ENCODE assay signal across 29 cellular contexts in genomic region chr13:35992964-35993363, GRCh38.
DNase-seq lines count a peak whose midpoint lies in the region; ATAC-seq, FAIRE-seq and TF ChIP-seq lines count a peak whose summit lies in the region.
"Had no signal": no experiment of that assay in that cellular context is flagged by ENCODE, and none has a peak within 500 bp of the region (broad histone marks: within the 10 kb centered on the region; RNA-seq: fewer than 3 reads in every experiment).

No MANE protein-coding gene starts in this region.

- no peaks in the 10 kb centered on the region for H3K79me2 ChIP-seq in neural progenitor cell (ENCODE audit: low read depth)

- H2AFZ ChIP-seq in neural progenitor cell (replicated peaks), result peak overlapping the region; percentile 27

- TF ChIP-seq CTCF in cardiac fibroblast (IDR thresholded peaks at IDR 0.05; ENCODE audit: low read depth, low read length) (no peak), neural progenitor cell (IDR thresholded peaks at IDR 0.05) (no peak), A673 (conservative IDR thresholded peaks at IDR 0.05; ENCODE audit: low read depth, low read length) (no peak)

- no peak overlapping the region for H3K27ac Mint-ChIP-seq in neural progenitor cell
- H3K27ac Mint-ChIP-seq in stimulated activated effector memory CD8-positive, alpha-beta T cell treated with anti-CD3 and anti-CD28 coated beads, Interleukin-12 subunit alpha, Interleukin-12 subunit beta, amount 100 ng/mL, for 72 hours, result no peak overlapping the region
- H3K27ac Mint-ChIP-seq: activated CD8-positive, alpha-beta T cell treated with anti-CD3 and anti-CD28 coated beads, Interleukin-2, amount 10 ng/mL, durations not matched to agents 7 days and 5 days; activated naive CD4-positive, alpha-beta T cell treated with anti-CD3 and anti-CD28 coated beads for 36 hours; activated T-cell treated with anti-CD3 and anti-CD28 coated beads, Interleukin-2, amount 50 U/mL, for 24 hours; stimulated activated naive CD8-positive, alpha-beta T cell treated with anti-CD3 and anti-CD28 coated beads, Interleukin-15, amount 100 ng/mL, for 72 hours had no signal

- no peak overlapping the region for H3K4me3 Mint-ChIP-seq in neural progenitor cell
- H3K4me3 Mint-ChIP-seq in stimulated activated effector memory CD8-positive, alpha-beta T cell treated with anti-CD3 and anti-CD28 coated beads, Interleukin-12 subunit alpha, Interleukin-12 subunit beta, amount 100 ng/mL, for 72 hours, result no peak overlapping the region
- H3K4me3 Mint-ChIP-seq: activated CD8-positive, alpha-beta T cell treated with anti-CD3 and anti-CD28 coated beads, Interleukin-2, amount 10 ng/mL, durations not matched to agents 7 days and 5 days; activated naive CD4-positive, alpha-beta T cell treated with anti-CD3 and anti-CD28 coated beads for 36 hours; activated T-cell treated with anti-CD3 and anti-CD28 coated beads, Interleukin-2, amount 50 U/mL, for 24 hours; stimulated activated naive CD8-positive, alpha-beta T cell treated with anti-CD3 and anti-CD28 coated beads, Interleukin-15, amount 100 ng/mL, for 72 hours had no signal

- POLR2A ChIA-PET in A673 (lab: Charles Lee; ENCODE audit: low non-redundant PET), result no interaction called here

- H3K9me3 ChIP-seq in neural progenitor cell (ENCODE audit: low read depth) (no peaks in the 10 kb centered on the region), A673 (ENCODE audit: low read depth, low read length, poor library complexity, severe bottlenecking) (no peaks in the 10 kb centered on the region)
- H3K9me3 ChIP-seq: BLaER1 treated with 17β-estradiol and CSF1 and Interleukin-3, amounts not matched to agents 10 nM and 100 nM; colonic mucosa; heart left ventricle; left lung; psoas muscle; upper lobe of right lung had no signal

- no peaks in the 10 kb centered on the region for H3K36me3 Mint-ChIP-seq in neural progenitor cell
- H3K36me3 Mint-ChIP-seq in stimulated activated effector memory CD8-positive, alpha-beta T cell treated with anti-CD3 and anti-CD28 coated beads, Interleukin-12 subunit alpha, Interleukin-12 subunit beta, amount 100 ng/mL, for 72 hours, result no peaks in the 10 kb centered on the region

- H3K36me3 ChIP-seq in neural progenitor cell (no peaks in the 10 kb centered on the region), A673 (ENCODE audit: insufficient read depth, low read length, poor library complexity, severe bottlenecking) (no peaks in the 10 kb centered on the region)
- H3K36me3 ChIP-seq: BLaER1 treated with 17β-estradiol and CSF1 and Interleukin-3, amounts not matched to agents 10 nM and 100 nM; colonic mucosa; heart left ventricle; left lung; upper lobe of right lung had no signal

- H3K27ac ChIP-seq in neural progenitor cell (no peak overlapping the region), A673 (ENCODE audit: low read depth, low read length, poor library complexity, severe bottlenecking) (no peak overlapping the region)
- H3K27ac ChIP-seq: colonic mucosa, left lung, SK-N-MC, upper lobe of right lung had no signal

- H3K4me1 Mint-ChIP-seq in neural progenitor cell, result peaks cover 8% of the 10 kb centered on the region
- H3K4me1 Mint-ChIP-seq in stimulated activated effector memory CD8-positive, alpha-beta T cell treated with anti-CD3 and anti-CD28 coated beads, Interleukin-12 subunit alpha, Interleukin-12 subunit beta, amount 100 ng/mL, for 72 hours, result no peaks in the 10 kb centered on the region
- H3K4me1 Mint-ChIP-seq: stimulated activated naive CD8-positive, alpha-beta T cell treated with anti-CD3 and anti-CD28 coated beads, Interleukin-15, amount 100 ng/mL, for 72 hours had no signal

- no peak for TF ChIP-seq POLR2A in GM12891 (IDR thresholded peaks at IDR 0.05; ENCODE audit: low read depth, low read length)

- peaks cover 7% of the 10 kb centered on the region for H3K4me1 ChIP-seq in neural progenitor cell
- H3K4me1 ChIP-seq in A673 (ENCODE audit: insufficient read depth, low read length, poor library complexity, severe bottlenecking), result peaks cover 34% of the 10 kb centered on the region
- H3K4me1 ChIP-seq: colonic mucosa, upper lobe of right lung had no signal

- CTCF ChIA-PET in A673 (lab: Charles Lee), result no interaction called here

- no peaks in the 10 kb centered on the region for H3K27me3 ChIP-seq in neural progenitor cell
- H3K27me3 ChIP-seq in A673 (replicated peaks; ENCODE audit: insufficient read depth, low read depth, low read length, poor library complexity), result no peaks in the 10 kb centered on the region
- H3K27me3 ChIP-seq: BLaER1 treated with 17β-estradiol and CSF1 and Interleukin-3, amounts not matched to agents 10 nM and 100 nM; colonic mucosa; heart left ventricle; left lung; upper lobe of right lung had no signal

- no peak overlapping the region for H3K9ac ChIP-seq in neural progenitor cell

- no peaks in the 10 kb centered on the region for H3K27me3 Mint-ChIP-seq in neural progenitor cell (ENCODE audit: insufficient read depth, low read depth)
- H3K27me3 Mint-ChIP-seq: activated T-cell treated with anti-CD3 and anti-CD28 coated beads, Interleukin-2, amount 50 U/mL, for 24 hours had no signal

- no peak for ATAC-seq in HG02973 (IDR thresholded peaks at IDR 0.05; ENCODE audit: unreplicated experiment)
- ATAC-seq in stimulated activated effector memory CD8-positive, alpha-beta T cell treated with anti-CD3 and anti-CD28 coated beads, Interleukin-12 subunit alpha, Interleukin-12 subunit beta, amount 100 ng/mL, for 72 hours, result no peak
- ATAC-seq: activated CD4-positive, CD25-positive, alpha-beta regulatory T cell treated with anti-CD3 and anti-CD28 coated beads, Interleukin-2, amount 50 U/mL, for 24 hours; activated CD8-positive, alpha-beta T cell treated with anti-CD3 and anti-CD28 coated beads, Interleukin-2, amount 10 ng/mL, durations not matched to agents 7 days and 5 days; left lung; psoas muscle; stimulated activated naive CD8-positive, alpha-beta T cell treated with anti-CD3 and anti-CD28 coated beads, Interleukin-15, amount 100 ng/mL, for 72 hours; upper lobe of right lung had no signal

- H3K4me2 ChIP-seq in neural progenitor cell, result no peak overlapping the region

- no peak for FAIRE-seq in GM12891 (lab: Jason Lieb, UNC)
- FAIRE-seq: A204.1, endometrium, HTR-8/SVneo had no signal

- DNase-seq in GM12891 (ENCODE audit: insufficient read length, low spot score) (no peak), NOMO-1 treated with DMSO at 0.1 percent for 48 hours (lab: John Stamatoyannopoulos, UW; ENCODE audit: unreplicated experiment) (peak; percentile 95), cardiac fibroblast (ENCODE audit: low read depth in 2 of 2) (peak; percentile 41 to 69), neural progenitor cell (ENCODE audit: low spot score) (no peak), A673 (ENCODE audit: low spot score) (no peak), SKM-1 (lab: John Stamatoyannopoulos, UW; ENCODE audit: unreplicated experiment) (no peak)
- DNase-seq in stimulated activated effector memory CD8-positive, alpha-beta T cell treated with anti-CD3 and anti-CD28 coated beads, Interleukin-12 subunit alpha, Interleukin-12 subunit beta, amount 100 ng/mL, for 72 hours (ENCODE audit: low spot score in 2 of 2), result no peak
- DNase-seq: activated CD8-positive, alpha-beta T cell treated with anti-CD3 and anti-CD28 coated beads, Interleukin-2, amount 10 ng/mL, durations not matched to agents 7 days and 5 days; activated naive CD4-positive, alpha-beta T cell treated with anti-CD3 and anti-CD28 coated beads for 36 hours; activated T-cell treated with anti-CD3 and anti-CD28 coated beads, Interleukin-2, amount 50 U/mL, for 24 hours; Calu3; colonic mucosa; heart left ventricle; left lung; NCI-H1105; NCI-H2081; NCI-H446; psoas muscle; RPMI8226; stimulated activated CD4-positive, alpha-beta T cell treated with anti-CD3 and anti-CD28 coated beads, Interleukin-4, amount 100 ng/mL, for 24 hours; stimulated activated naive CD8-positive, alpha-beta T cell treated with anti-CD3 and anti-CD28 coated beads, Interleukin-15, amount 100 ng/mL, for 72 hours; upper lobe of right lung had no signal

- H3K4me3 ChIP-seq in cardiac fibroblast (replicated peaks in 1 of 2; ENCODE audit: low read depth in 2 of 2, low read length in 2 of 2) (no peak overlapping the region), neural progenitor cell (no peak overlapping the region), A673 (ENCODE audit: low read depth, low read length, poor library complexity, severe bottlenecking) (no peak overlapping the region)
- H3K4me3 ChIP-seq: BLaER1 treated with 17β-estradiol and CSF1 and Interleukin-3, amounts not matched to agents 10 nM and 100 nM; colonic mucosa; heart left ventricle; left lung; psoas muscle; SK-N-MC; upper lobe of right lung had no signal

- no TSS peak for BruUV-seq in A673 (replicated peaks; lab: Mats Ljungman, UMichigan)

- no peaks in the 10 kb centered on the region for H3F3A ChIP-seq in neural progenitor cell (ENCODE audit: low read depth)

- no peaks in the 10 kb centered on the region for H4K20me1 ChIP-seq in neural progenitor cell (ENCODE audit: low read depth)
- H4K20me1 ChIP-seq: BLaER1 treated with 17β-estradiol and CSF1 and Interleukin-3, amounts not matched to agents 10 nM and 100 nM had no signal

- no peaks in the 10 kb centered on the region for H3K9me3 Mint-ChIP-seq in neural progenitor cell
- peaks cover 5% of the 10 kb centered on the region for H3K9me3 Mint-ChIP-seq in stimulated activated effector memory CD8-positive, alpha-beta T cell treated with anti-CD3 and anti-CD28 coated beads, Interleukin-12 subunit alpha, Interleukin-12 subunit beta, amount 100 ng/mL, for 72 hours
- H3K9me3 Mint-ChIP-seq: activated naive CD4-positive, alpha-beta T cell treated with anti-CD3 and anti-CD28 coated beads for 36 hours had no signal

- intact Hi-C loops in A673 (cut with micrococcal nuclease; ENCODE audit: unreplicated experiment), result no loop called here

TF ChIP-seq in GM12891, 5 proteins besides CTCF, POLR2A, EP300 and RAD21:
- no peak for TF ChIP-seq TAF1 (IDR thresholded peaks at IDR 0.05; ENCODE audit: low read depth, low read length)
- peak; percentile 49; the same call in 1 of the 2 replicates for TF ChIP-seq SPI1 (IDR thresholded peaks at IDR 0.05; ENCODE audit: low read depth, low read length)

Comparison
In these comparisons a context has a peak if more than half of its experiments do, and no peak if none do; other contexts are left out.
1. DNase-seq: peak in NOMO-1 treated with DMSO at 0.1 percent for 48 hours (single experiment) and cardiac fibroblast (2 of 2); none in GM12891 (single experiment), neural progenitor cell (single experiment), stimulated activated effector memory CD8-positive, alpha-beta T cell treated with anti-CD3 and anti-CD28 coated beads, Interleukin-12 subunit alpha, Interleukin-12 subunit beta, amount 100 ng/mL, for 72 hours (0 of 2), A673 (single experiment) and SKM-1 (single experiment).